4 cellular contexts compared by ENCODE assay signal in genomic region chr11:116355104-116355503, GRCh38.
TF ChIP-seq lines count a peak whose summit lies in the region.

No MANE protein-coding gene starts in this region.

TF ChIP-seq in HepG2, 621 proteins besides CTCF, POLR2A, EP300 and RAD21:
- no peak for TF ChIP-seq ZNF660 (CRISPR knock-in tag; IDR thresholded peaks at IDR 0.05; ENCODE audit: borderline replicate concordance, low read depth)
- TF ChIP-seq CREB1 (IDR thresholded peaks at IDR 0.05): peak; percentile 62; the same call in 1 of the 2 replicates
- TF ChIP-seq CREB1 (CRISPR knock-in tag; IDR thresholded peaks at IDR 0.05): no peak

TF ChIP-seq in SK-N-SH, 30 proteins besides CTCF, POLR2A, EP300 and RAD21:
- no peak for TF ChIP-seq NFIC (IDR thresholded peaks at IDR 0.05; ENCODE audit: borderline replicate concordance)
- peak; percentile 99 for TF ChIP-seq GATA2 (CRISPR knock-in tag; IDR thresholded peaks at IDR 0.05)
- TF ChIP-seq MEF2A (IDR thresholded peaks at IDR 0.05; ENCODE audit: borderline replicate concordance, low read depth): no peak
- TF ChIP-seq NRF1 (IDR thresholded peaks at IDR 0.05; ENCODE audit: low read depth, low read length): no peak
- no peak for TF ChIP-seq TAF1 (IDR thresholded peaks at IDR 0.05; ENCODE audit: borderline replicate concordance, low read depth, low read length)
- TF ChIP-seq USF2 (IDR thresholded peaks at IDR 0.05; ENCODE audit: borderline replicate concordance, low read depth, low read length): no peak
- peak; percentile 86 for TF ChIP-seq RCOR1 (IDR thresholded peaks at IDR 0.05; ENCODE audit: low read length)
- no peak for TF ChIP-seq RXRA (IDR thresholded peaks at IDR 0.05; ENCODE audit: borderline replicate concordance, low read depth)
- TF ChIP-seq FOXJ3 (CRISPR knock-in tag; IDR thresholded peaks at IDR 0.05): peak; percentile 92
- TF ChIP-seq USF1 (IDR thresholded peaks at IDR 0.05; ENCODE audit: borderline replicate concordance, low read depth): no peak
- TF ChIP-seq FOXM1 (IDR thresholded peaks at IDR 0.05; ENCODE audit: low read depth): no peak
- TF ChIP-seq PBX3 (IDR thresholded peaks at IDR 0.05): no peak

TF ChIP-seq in SK-N-SH treated with all-trans-retinoic acid at 6 μM for 48 hours, 23 proteins besides CTCF, POLR2A, EP300 and RAD21:
- TF ChIP-seq TSHZ2 (CRISPR knock-in tag; IDR thresholded peaks at IDR 0.05): peak; percentile 28; the same call in 1 of the 2 replicates
- TF ChIP-seq CSDC2 (CRISPR knock-in tag; IDR thresholded peaks at IDR 0.05): no peak
- TF ChIP-seq TCF4 (CRISPR knock-in tag; IDR thresholded peaks at IDR 0.05; ENCODE audit: borderline replicate concordance): peak; percentile 48; the same call in 1 of the 2 replicates
- no peak for TF ChIP-seq OSR1 (CRISPR knock-in tag; IDR thresholded peaks at IDR 0.05)

TF ChIP-seq in H1, 55 proteins besides CTCF, POLR2A, EP300 and RAD21:
- no peak for TF ChIP-seq JUND (IDR thresholded peaks at IDR 0.05; ENCODE audit: low read length)
- no peak for TF ChIP-seq GTF2F1 (IDR thresholded peaks at IDR 0.05; ENCODE audit: borderline replicate concordance, low read depth, low read length)
- TF ChIP-seq KDM5A (IDR thresholded peaks at IDR 0.05; ENCODE audit: low read length): no peak
TF ChIP-seq in H1: peak in this region for 0.
